Comparison of ENCODE assay signal across 1 cellular context in genomic region chr18:12377556-12378553, GRCh38.
TF ChIP-seq lines count a peak whose summit lies in the region.

No MANE protein-coding gene starts in this region.

TF ChIP-seq in GM12878, 131 proteins besides CTCF, POLR2A, EP300 and RAD21 (continued from another document and continues in another):
- TF ChIP-seq E2F8 (IDR thresholded peaks at IDR 0.05; ENCODE audit: low read depth, partially characterized antibody) (no peak), YY1 (IDR thresholded peaks at IDR 0.05; ENCODE audit: low read depth, low read length) (no peak), MEF2A (IDR thresholded peaks at IDR 0.05; ENCODE audit: insufficient read depth, low read depth, low read length) (no peak), TARDBP (IDR thresholded peaks at IDR 0.05; ENCODE audit: borderline replicate concordance) (no peak), CBX5 (IDR thresholded peaks at IDR 0.05; ENCODE audit: low read depth) (no peak), RBBP5 (conservative IDR thresholded peaks at IDR 0.05) (no peak), NKRF (conservative IDR thresholded peaks at IDR 0.05) (peak; percentile 29; the same call in 1 of the 2 replicates), USF1 (IDR thresholded peaks at IDR 0.05; ENCODE audit: borderline replicate concordance, extremely low read length, insufficient read depth, low read depth, low read length) (no peak), RELA (IDR thresholded peaks at IDR 0.05; ENCODE audit: borderline replicate concordance, partially characterized antibody) (no peak), JUND (IDR thresholded peaks at IDR 0.05; ENCODE audit: low read depth, low read length) (no peak), LARP7 (IDR thresholded peaks at IDR 0.05) (no peak), MYC (IDR thresholded peaks at IDR 0.05; ENCODE audit: insufficient read depth, insufficient read length, insufficient replicate concordance, low read length, severe bottlenecking) (no peak), GATAD2B (conservative IDR thresholded peaks at IDR 0.05; ENCODE audit: low read depth) (no peak), EED (IDR thresholded peaks at IDR 0.05; ENCODE audit: low read depth) (no peak), KDM1A (IDR thresholded peaks at IDR 0.05; ENCODE audit: borderline replicate concordance) (no peak), HDAC2 (IDR thresholded peaks at IDR 0.05) (no peak), EGR1 (IDR thresholded peaks at IDR 0.05; ENCODE audit: borderline replicate concordance in 1 of 2, low read depth in 2 of 2, low read length in 2 of 2) (no peak), FOXK2 (IDR thresholded peaks at IDR 0.05) (no peak), ZZZ3 (IDR thresholded peaks at IDR 0.05; ENCODE audit: control insufficient read depth, insufficient read length, low read depth) (no peak), TCF12 (IDR thresholded peaks at IDR 0.05; ENCODE audit: low read depth, low read length) (no peak), E2F4 (IDR thresholded peaks at IDR 0.05; ENCODE audit: low read depth, low read length) (no peak), FOS (IDR thresholded peaks at IDR 0.05; ENCODE audit: borderline replicate concordance, extremely low read depth, insufficient read length) (no peak), ZNF274 (IDR thresholded peaks at IDR 0.05; ENCODE audit: insufficient read depth, insufficient read length) (no peak), MLLT1 (IDR thresholded peaks at IDR 0.05) (0 out of 2 replicates have a peak, but pooled peaks have one; percentile 30), HDAC6 (IDR thresholded peaks at IDR 0.05; ENCODE audit: unreplicated experiment) (no peak), SIX5 (IDR thresholded peaks at IDR 0.05; ENCODE audit: low read depth, low read length, severe bottlenecking) (no peak), CBX3 (IDR thresholded peaks at IDR 0.05; ENCODE audit: borderline replicate concordance, low read depth) (no peak), TBL1XR1 (IDR thresholded peaks at IDR 0.05; ENCODE audit: low read depth, low read length) (no peak), POLR2AphosphoS5 (IDR thresholded peaks at IDR 0.05; ENCODE audit: low read length) (no peak), IKZF2 (IDR thresholded peaks at IDR 0.05) (peak in 1 of 2 experiments; percentile 62; a peak in 1 of 4 replicates), IRF3 (IDR thresholded peaks at IDR 0.05) (no peak), PKNOX1 (IDR thresholded peaks at IDR 0.05) (no peak), STAT1 (conservative IDR thresholded peaks at IDR 0.05) (no peak), JUNB (IDR thresholded peaks at IDR 0.05) (no peak), SPI1 (IDR thresholded peaks at IDR 0.05; ENCODE audit: borderline replicate concordance, insufficient read depth, low read depth, low read length) (0 out of 2 replicates have a peak, but pooled peaks have one; percentile 4), BRCA1 (IDR thresholded peaks at IDR 0.05; ENCODE audit: low read depth, low read length) (no peak), DPF2 (IDR thresholded peaks at IDR 0.05) (no peak), MEF2B (IDR thresholded peaks at IDR 0.05; ENCODE audit: partially characterized antibody, poor library complexity, severe bottlenecking) (no peak), CHD2 (IDR thresholded peaks at IDR 0.05; ENCODE audit: borderline replicate concordance, low read depth, low read length) (no peak; the same call in 1 of the 2 replicates)
- TF ChIP-seq, protein P1, sequence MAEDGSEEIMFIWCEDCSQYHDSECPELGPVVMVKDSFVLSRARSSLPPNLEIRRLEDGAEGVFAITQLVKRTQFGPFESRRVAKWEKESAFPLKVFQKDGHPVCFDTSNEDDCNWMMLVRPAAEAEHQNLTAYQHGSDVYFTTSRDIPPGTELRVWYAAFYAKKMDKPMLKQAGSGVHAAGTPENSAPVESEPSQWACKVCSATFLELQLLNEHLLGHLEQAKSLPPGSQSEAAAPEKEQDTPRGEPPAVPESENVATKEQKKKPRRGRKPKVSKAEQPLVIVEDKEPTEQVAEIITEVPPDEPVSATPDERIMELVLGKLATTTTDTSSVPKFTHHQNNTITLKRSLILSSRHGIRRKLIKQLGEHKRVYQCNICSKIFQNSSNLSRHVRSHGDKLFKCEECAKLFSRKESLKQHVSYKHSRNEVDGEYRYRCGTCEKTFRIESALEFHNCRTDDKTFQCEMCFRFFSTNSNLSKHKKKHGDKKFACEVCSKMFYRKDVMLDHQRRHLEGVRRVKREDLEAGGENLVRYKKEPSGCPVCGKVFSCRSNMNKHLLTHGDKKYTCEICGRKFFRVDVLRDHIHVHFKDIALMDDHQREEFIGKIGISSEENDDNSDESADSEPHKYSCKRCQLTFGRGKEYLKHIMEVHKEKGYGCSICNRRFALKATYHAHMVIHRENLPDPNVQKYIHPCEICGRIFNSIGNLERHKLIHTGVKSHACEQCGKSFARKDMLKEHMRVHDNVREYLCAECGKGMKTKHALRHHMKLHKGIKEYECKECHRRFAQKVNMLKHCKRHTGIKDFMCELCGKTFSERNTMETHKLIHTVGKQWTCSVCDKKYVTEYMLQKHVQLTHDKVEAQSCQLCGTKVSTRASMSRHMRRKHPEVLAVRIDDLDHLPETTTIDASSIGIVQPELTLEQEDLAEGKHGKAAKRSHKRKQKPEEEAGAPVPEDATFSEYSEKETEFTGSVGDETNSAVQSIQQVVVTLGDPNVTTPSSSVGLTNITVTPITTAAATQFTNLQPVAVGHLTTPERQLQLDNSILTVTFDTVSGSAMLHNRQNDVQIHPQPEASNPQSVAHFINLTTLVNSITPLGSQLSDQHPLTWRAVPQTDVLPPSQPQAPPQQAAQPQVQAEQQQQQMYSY (CRISPR knock-in tag; IDR thresholded peaks at IDR 0.05), result no peak
- TF ChIP-seq, protein P2, sequence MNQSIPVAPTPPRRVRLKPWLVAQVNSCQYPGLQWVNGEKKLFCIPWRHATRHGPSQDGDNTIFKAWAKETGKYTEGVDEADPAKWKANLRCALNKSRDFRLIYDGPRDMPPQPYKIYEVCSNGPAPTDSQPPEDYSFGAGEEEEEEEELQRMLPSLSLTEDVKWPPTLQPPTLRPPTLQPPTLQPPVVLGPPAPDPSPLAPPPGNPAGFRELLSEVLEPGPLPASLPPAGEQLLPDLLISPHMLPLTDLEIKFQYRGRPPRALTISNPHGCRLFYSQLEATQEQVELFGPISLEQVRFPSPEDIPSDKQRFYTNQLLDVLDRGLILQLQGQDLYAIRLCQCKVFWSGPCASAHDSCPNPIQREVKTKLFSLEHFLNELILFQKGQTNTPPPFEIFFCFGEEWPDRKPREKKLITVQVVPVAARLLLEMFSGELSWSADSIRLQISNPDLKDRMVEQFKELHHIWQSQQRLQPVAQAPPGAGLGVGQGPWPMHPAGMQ (IDR thresholded peaks at IDR 0.05; ENCODE audit: borderline replicate concordance), result no peak
- TF ChIP-seq, protein P3, sequence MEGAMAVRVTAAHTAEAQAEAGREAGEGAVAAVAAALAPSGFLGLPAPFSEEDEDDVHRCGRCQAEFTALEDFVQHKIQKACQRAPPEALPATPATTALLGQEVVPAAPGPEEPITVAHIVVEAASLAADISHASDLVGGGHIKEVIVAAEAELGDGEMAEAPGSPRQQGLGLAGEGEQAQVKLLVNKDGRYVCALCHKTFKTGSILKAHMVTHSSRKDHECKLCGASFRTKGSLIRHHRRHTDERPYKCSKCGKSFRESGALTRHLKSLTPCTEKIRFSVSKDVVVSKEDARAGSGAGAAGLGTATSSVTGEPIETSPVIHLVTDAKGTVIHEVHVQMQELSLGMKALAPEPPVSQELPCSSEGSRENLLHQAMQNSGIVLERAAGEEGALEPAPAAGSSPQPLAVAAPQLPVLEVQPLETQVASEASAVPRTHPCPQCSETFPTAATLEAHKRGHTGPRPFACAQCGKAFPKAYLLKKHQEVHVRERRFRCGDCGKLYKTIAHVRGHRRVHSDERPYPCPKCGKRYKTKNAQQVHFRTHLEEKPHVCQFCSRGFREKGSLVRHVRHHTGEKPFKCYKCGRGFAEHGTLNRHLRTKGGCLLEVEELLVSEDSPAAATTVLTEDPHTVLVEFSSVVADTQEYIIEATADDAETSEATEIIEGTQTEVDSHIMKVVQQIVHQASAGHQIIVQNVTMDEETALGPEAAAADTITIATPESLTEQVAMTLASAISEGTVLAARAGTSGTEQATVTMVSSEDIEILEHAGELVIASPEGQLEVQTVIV (IDR thresholded peaks at IDR 0.05; ENCODE audit: borderline replicate concordance, partially characterized antibody), result no peak
